16 cellular contexts compared by ENCODE assay signal in the genomic region with DNA sequence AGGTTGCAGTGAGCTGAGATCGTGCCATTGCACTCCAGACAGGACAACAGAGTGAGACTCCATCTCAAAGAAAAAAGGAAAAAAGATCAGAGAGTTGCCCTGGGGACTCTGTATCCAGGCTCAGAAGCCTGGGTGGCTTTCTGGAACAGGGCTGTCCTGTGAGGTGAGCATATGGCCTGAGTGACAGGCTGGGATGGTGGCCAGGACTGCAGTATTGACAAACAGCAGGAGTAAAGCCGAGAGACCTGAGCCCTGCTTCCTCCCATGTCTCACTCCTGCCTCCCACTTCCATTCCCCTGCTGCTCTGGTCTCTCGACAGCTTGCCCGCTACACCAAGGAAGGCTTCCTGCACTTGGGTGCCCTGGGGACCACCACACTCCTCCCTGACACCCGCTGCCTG.
DNase-seq lines count a peak whose midpoint lies in the region; TF ChIP-seq lines count a peak whose summit lies in the region.
"Had no signal": no experiment of that assay in that cellular context is flagged by ENCODE, and none has a peak within 500 bp of the region (broad histone marks: within the 10 kb centered on the region; RNA-seq: fewer than 3 reads in every experiment).

No MANE protein-coding gene starts in this region.

- in situ Hi-C loops in G401 (cut with HindIII; ENCODE audit: low sequenced_read_pairs), result no loop called here

- H4K8ac ChIP-seq in neuronal stem cell (ENCODE audit: low read depth, low read length) (no peak overlapping the region), trophoblast cell (ENCODE audit: low read depth, low read length) (no peak overlapping the region)

- H3K27me3 ChIP-seq in neuronal stem cell (ENCODE audit: control insufficient read depth in 3 of 3, insufficient read depth in 3 of 3, low read depth in 1 of 3, low read length in 3 of 3), result no peaks in the 10 kb centered on the region
- no peaks in the 10 kb centered on the region for H3K27me3 ChIP-seq in esophagus muscularis mucosa
- H3K27me3 ChIP-seq in trophoblast cell (ENCODE audit: insufficient read depth, low read length), result no peaks in the 10 kb centered on the region
- H3K27me3 ChIP-seq in MG63, result no peaks in the 10 kb centered on the region
- H3K27me3 ChIP-seq: BLaER1 had no signal

- H3K4me3 ChIP-seq in neuronal stem cell (ENCODE audit: low read length in 2 of 2) (peak overlapping the region in 1 of 2 donors; percentile 28), esophagus muscularis mucosa (no peak overlapping the region), trophoblast cell (ENCODE audit: low read depth, low read length) (no peak overlapping the region), MG63 (no peak overlapping the region)
- H3K4me3 ChIP-seq: BLaER1, GM23338 had no signal

- H3K18ac ChIP-seq in neuronal stem cell (ENCODE audit: low read length) (peak overlapping the region; percentile 68), trophoblast cell (ENCODE audit: low read length) (no peak overlapping the region)

- peak overlapping the region; percentile 30 for H2BK15ac ChIP-seq in neuronal stem cell (ENCODE audit: low read length)

- H2AK5ac ChIP-seq in neuronal stem cell (ENCODE audit: low read depth, low read length), result peak overlapping the region; percentile 70
- H2AK5ac ChIP-seq in trophoblast cell (ENCODE audit: low read length), result no peak overlapping the region

- H3K9me3 ChIP-seq in neuronal stem cell (replicated peaks in 1 of 2; ENCODE audit: control insufficient read depth in 2 of 2, insufficient read depth in 1 of 2, low read depth in 1 of 2, low read length in 2 of 2), result peaks cover 7 to 14% of the 10 kb centered on the region in 2 donors
- no peaks in the 10 kb centered on the region for H3K9me3 ChIP-seq in esophagus muscularis mucosa
- peaks cover 7% of the 10 kb centered on the region for H3K9me3 ChIP-seq in trophoblast cell (ENCODE audit: insufficient read depth, low read depth, low read length)
- H3K9me3 ChIP-seq in MG63, result no peaks in the 10 kb centered on the region
- H3K9me3 ChIP-seq: BLaER1 had no signal

- H4K91ac ChIP-seq in neuronal stem cell (ENCODE audit: low read depth, low read length, poor library complexity) (no peak overlapping the region), trophoblast cell (ENCODE audit: low read depth, low read length) (no peak overlapping the region)

- H3K79me1 ChIP-seq in neuronal stem cell (ENCODE audit: low read depth, low read length) (no peaks in the 10 kb centered on the region), trophoblast cell (ENCODE audit: low read length) (no peaks in the 10 kb centered on the region)

- no CpG with 5 or more reads among the region's 5 CpGs for whole genome bisulfite sequencing in neuronal stem cell (ENCODE audit: extremely low coverage in 2 of 2, insufficient read length in 2 of 2, insufficient replicate concordance in 1 of 2), 2 donors
- 100% methylated on average over 3 of the region's 5 CpGs for WGBS in esophagus muscularis mucosa
- WGBS in trophoblast cell (ENCODE audit: extremely low coverage, insufficient coverage, insufficient read length), result no CpG with 5 or more reads among the region's 5 CpGs

- H2BK120ac ChIP-seq in neuronal stem cell (ENCODE audit: low read depth, low read length) (peak overlapping the region; percentile 30), trophoblast cell (ENCODE audit: insufficient read depth, low read length, poor library complexity) (no peak overlapping the region)

- peak; percentile 9 for DNase-seq in NCI-H1694 treated with DMSO at 0.1 percent for 48 hours (lab: John Stamatoyannopoulos, UW)
- DNase-seq in NCI-H1694 (lab: John Stamatoyannopoulos, UW), result no peak
- DNase-seq in G401 (ENCODE audit: low spot score), result peak; percentile 47
- DNase-seq in cerebellar cortex (ENCODE audit: low spot score), result peak; percentile 34
- DNase-seq in neuronal stem cell (ENCODE audit: low spot score), result no peak
- no peak for DNase-seq in esophagus muscularis mucosa (ENCODE audit: extremely low spot score)
- no peak for DNase-seq in trophoblast cell
- DNase-seq in MG63, result no peak
- DNase-seq: 8988T; CD4-positive, alpha-beta memory T cell; DMS53; DND-41; EL; HFFc6 had no signal

- no peak overlapping the region for H2AFZ ChIP-seq in neuronal stem cell (ENCODE audit: low read length)
- H2AFZ ChIP-seq in trophoblast cell (ENCODE audit: insufficient read depth, low read length, poor library complexity), result no peak overlapping the region
- H2AFZ ChIP-seq: GM23338 had no signal

- H2BK12ac ChIP-seq in neuronal stem cell (ENCODE audit: low read length), result no peak overlapping the region
- H2BK12ac ChIP-seq in trophoblast cell (ENCODE audit: low read length), result no peak overlapping the region

- H3K9ac ChIP-seq in neuronal stem cell (ENCODE audit: low read depth, low read length, poor library complexity) (no peak overlapping the region), trophoblast cell (ENCODE audit: low read length) (no peak overlapping the region)
- H3K9ac ChIP-seq: BLaER1 had no signal

- intact Hi-C loops in esophagus muscularis mucosa (cut with DNase I), result no loop called here

- H3K4me2 ChIP-seq in neuronal stem cell (ENCODE audit: insufficient read depth, low read length, poor library complexity, severe bottlenecking) (no peak overlapping the region), trophoblast cell (ENCODE audit: low read length) (no peak overlapping the region)
- H3K4me2 ChIP-seq: BLaER1, GM23338 had no signal

- H3K27ac ChIP-seq in neuronal stem cell (replicated peaks; ENCODE audit: low read length) (no peak overlapping the region), esophagus muscularis mucosa (replicated peaks in 1 of 4) (no peak overlapping the region), trophoblast cell (ENCODE audit: low read depth, low read length) (no peak overlapping the region)
- H3K27ac ChIP-seq: BLaER1 had no signal

- no peak for TF ChIP-seq CTCF in esophagus muscularis mucosa (IDR thresholded peaks at IDR 0.05)

- no peak overlapping the region for H4K12ac ChIP-seq in trophoblast cell (ENCODE audit: low read depth, low read length)

- no peak overlapping the region for H2BK5ac ChIP-seq in neuronal stem cell (ENCODE audit: low read length)
- H2BK5ac ChIP-seq in trophoblast cell (ENCODE audit: low read depth, low read length, poor library complexity), result no peak overlapping the region

- H3K36me3 ChIP-seq in neuronal stem cell (replicated peaks in 1 of 2; ENCODE audit: control insufficient read depth in 2 of 2, insufficient read depth in 2 of 2, low read length in 2 of 2) (no peaks in the 10 kb centered on the region), esophagus muscularis mucosa (peaks cover 0 to 16% (median 2%) of the 10 kb centered on the region in 4 donors), trophoblast cell (ENCODE audit: control insufficient read depth in 1 of 2, insufficient read depth in 2 of 2, low read length in 2 of 2) (no peaks in the 10 kb centered on the region), MG63 (no peaks in the 10 kb centered on the region)
- H3K36me3 ChIP-seq: BLaER1 had no signal

- no peak overlapping the region for H3K4ac ChIP-seq in neuronal stem cell (ENCODE audit: low read length)
- no peak overlapping the region for H3K4ac ChIP-seq in trophoblast cell (ENCODE audit: low read depth, low read length)

- H3K23ac ChIP-seq in neuronal stem cell (ENCODE audit: low read depth, low read length, poor library complexity) (no peak overlapping the region), trophoblast cell (ENCODE audit: low read length) (no peak overlapping the region)

- no peaks in the 10 kb centered on the region for H3K79me2 ChIP-seq in trophoblast cell (ENCODE audit: control insufficient read depth, insufficient read depth, low read length, poor library complexity)

- H3K14ac ChIP-seq in neuronal stem cell (ENCODE audit: low read length), result peak overlapping the region; percentile 65
- no peak overlapping the region for H3K14ac ChIP-seq in trophoblast cell (ENCODE audit: low read length)

- H3K4me1 ChIP-seq in neuronal stem cell (ENCODE audit: control insufficient read depth in 2 of 2, insufficient read depth in 1 of 2, low read depth in 1 of 2, low read length in 2 of 2) (no peaks in the 10 kb centered on the region), esophagus muscularis mucosa (no peaks in the 10 kb centered on the region), trophoblast cell (ENCODE audit: control insufficient read depth in 1 of 2, insufficient read depth in 2 of 2, low read length in 2 of 2) (no peaks in the 10 kb centered on the region)

- TF ChIP-seq POLR2A in esophagus muscularis mucosa (IDR thresholded peaks at IDR 0.05; ENCODE audit: low read depth), result no peak

- no peak for TF ChIP-seq EP300 in esophagus muscularis mucosa (IDR thresholded peaks at IDR 0.05)

Comparison
In these comparisons a context has a peak if more than half of its experiments do, and no peak if none do; other contexts are left out.
1. DNase-seq: peak in NCI-H1694 treated with DMSO at 0.1 percent for 48 hours (single experiment), G401 (single experiment) and cerebellar cortex (single experiment); none in NCI-H1694 (single experiment), neuronal stem cell (single experiment), esophagus muscularis mucosa (single experiment), trophoblast cell (0 of 2) and MG63 (single experiment).